In genomic region chr5:154477382-154478223, GRCh38 we compare ENCODE assay signal across 10 cellular contexts. TPM values are rescaled to one million over a fixed set of nuclear protein-coding genes. Genes with fewer than 3 reads are reported as not detected.
DNase-seq lines count a peak whose midpoint lies in the region; ATAC-seq and TF ChIP-seq lines count a peak whose summit lies in the region.
"Had no signal": no experiment of that assay in that cellular context is flagged by ENCODE, and none has a peak within 500 bp of the region (broad histone marks: within the 10 kb centered on the region; RNA-seq: fewer than 3 reads in every experiment).

No MANE protein-coding gene starts in this region.

- H3K9me3 ChIP-seq in WERI-Rb-1 (ENCODE audit: severe bottlenecking) (no peaks in the 10 kb centered on the region), cardiac muscle cell (ENCODE audit: low read depth) (no peaks in the 10 kb centered on the region)

- H3K27me3 ChIP-seq in WERI-Rb-1 (ENCODE audit: insufficient read depth, low read depth, severe bottlenecking): no peaks in the 10 kb centered on the region
- peaks cover 93% of the 10 kb centered on the region for H3K27me3 ChIP-seq in cardiac muscle cell

- ATAC-seq in HG02938 (IDR thresholded peaks at IDR 0.05; ENCODE audit: unreplicated experiment): no peak

- H3K4me1 ChIP-seq in cardiac muscle cell (ENCODE audit: low read depth): peaks cover 20% of the 10 kb centered on the region

- TF ChIP-seq CTCF in WERI-Rb-1 (IDR thresholded peaks at IDR 0.05; ENCODE audit: low read depth, low read length): no peak
- TF ChIP-seq CTCF in cardiac muscle cell (IDR thresholded peaks at IDR 0.05; ENCODE audit: low read depth, low read length): no peak
- TF ChIP-seq CTCF in retinal pigment epithelial cell (conservative IDR thresholded peaks at IDR 0.05; ENCODE audit: low read depth, low read length): no peak

- H3K36me3 ChIP-seq in WERI-Rb-1 (peaks cover 14% of the 10 kb centered on the region), cardiac muscle cell (no peaks in the 10 kb centered on the region)

- peak; percentile 63 for DNase-seq in GM03348 (ENCODE audit: low spot score)
- DNase-seq in WERI-Rb-1: peak; percentile 44
- peak in 1 of 2 donors; percentile 68 for DNase-seq in cardiac muscle cell (ENCODE audit: low read depth in 1 of 2, low spot score in 1 of 2)
- no peak for DNase-seq in retinal pigment epithelial cell (ENCODE audit: low read depth)
- no peak for DNase-seq in SK-N-DZ (ENCODE audit: low spot score)
- DNase-seq in NCI-H345 treated with DMSO at 0.1 percent for 48 hours (lab: John Stamatoyannopoulos, UW; ENCODE audit: unreplicated experiment): no peak
- no peak for DNase-seq in germinal center (ENCODE audit: low spot score)
- DNase-seq: erythroblast had no signal

- H3K27ac ChIP-seq in WERI-Rb-1 (peak overlapping the region; percentile 68), cardiac muscle cell (peak overlapping the region; percentile 71)

- H3K4me3 ChIP-seq in WERI-Rb-1 (ENCODE audit: low read depth, low read length) (peak overlapping the region; percentile 55), cardiac muscle cell (peak overlapping the region; percentile 57), retinal pigment epithelial cell (ENCODE audit: low read length) (peak overlapping the region; percentile 21)

RNA-seq across cellular contexts. Expression of gene HAND1, which starts 0.4 kb away (rescaled TPM):
- total RNA-seq in cardiac muscle cell: 68.9 and 81.2 TPM in 2 replicates
- polyA plus RNA-seq in cardiac muscle cell: 66.0 and 67.7 TPM in 2 replicates
- polyA plus RNA-seq in SK-N-DZ (2014; cell fraction: cytosol; rRNA removed): 173 and 186 TPM in 2 replicates
- 153 and 181 TPM in 2 replicates for polyA plus RNA-seq in SK-N-DZ (2014; cell fraction: nucleus; rRNA removed)
- total RNA-seq: subcutaneous adipose tissue had no signal

RNA-seq across cellular contexts. Expression of gene SAP30L, which starts 31.8 kb away (rescaled TPM):
- total RNA-seq in cardiac muscle cell: 15.5 and 20.8 TPM in 2 replicates
- polyA plus RNA-seq in cardiac muscle cell: 37.2 and 37.5 TPM in 2 replicates
- polyA plus RNA-seq in SK-N-DZ (2014; cell fraction: cytosol; rRNA removed): 17.7 and 24.8 TPM in 2 replicates
- polyA plus RNA-seq in SK-N-DZ (2014; cell fraction: nucleus; rRNA removed): 25.7 and 50.3 TPM in 2 replicates

Comparison
In these comparisons a context has a peak if more than half of its experiments do, and no peak if none do; other contexts are left out.
1. DNase-seq: peak in GM03348 (single experiment) and WERI-Rb-1 (single experiment); none in retinal pigment epithelial cell (single experiment), SK-N-DZ (single experiment), NCI-H345 treated with DMSO at 0.1 percent for 48 hours (single experiment) and germinal center (single experiment).
2. Peak in every context shown above with its lines, with median percentiles within 50 percentile points of each other: H3K4me3 ChIP-seq.